In the genomic region with DNA sequence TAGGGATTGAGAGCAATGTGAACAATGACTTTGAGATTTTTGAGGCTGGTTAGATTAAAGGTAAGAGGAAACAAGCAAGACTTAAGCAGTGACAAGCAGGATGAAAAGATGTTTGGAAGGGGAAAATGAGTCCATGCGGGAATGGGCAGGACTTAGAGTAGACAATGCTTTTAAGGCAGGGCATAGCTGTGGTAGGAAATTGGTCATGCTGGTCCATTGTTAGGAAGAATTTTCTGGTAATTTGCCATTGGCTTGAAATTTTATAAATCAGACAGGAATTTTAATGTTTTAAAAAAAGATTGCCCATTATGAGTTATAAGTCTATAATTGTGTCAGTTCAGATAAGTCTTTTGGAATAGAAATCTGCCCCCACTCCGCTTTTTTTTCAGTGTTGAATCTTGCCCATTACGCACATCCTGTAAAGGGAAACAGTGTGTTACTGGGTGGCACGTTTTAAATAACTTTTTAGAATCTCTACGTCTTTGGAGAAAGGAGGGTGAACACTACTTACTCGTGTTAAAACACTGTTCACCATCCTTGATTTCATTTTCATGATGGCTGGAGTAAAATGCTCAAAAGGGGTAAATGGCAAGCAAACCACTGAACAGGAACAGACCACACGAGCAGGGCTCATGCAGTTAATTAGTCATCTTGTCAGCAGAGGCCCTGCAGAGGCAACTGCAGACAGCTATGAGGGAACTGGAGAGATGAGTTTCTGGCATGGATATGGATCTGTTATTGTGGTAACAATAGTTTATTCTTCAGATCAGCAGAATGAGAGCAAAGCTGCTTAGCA, we compare ENCODE assay signal across 8 cellular contexts. TPM values are rescaled to one million over a fixed set of nuclear protein-coding genes. Genes with fewer than 3 reads are reported as not detected.
DNase-seq lines count a peak whose midpoint lies in the region; ATAC-seq and TF ChIP-seq lines count a peak whose summit lies in the region.

No MANE protein-coding gene starts in this region.

- H3K4me1 Mint-ChIP-seq in WTC11: peaks cover 20% of the 10 kb centered on the region

- no peak overlapping the region for H3K27ac Mint-ChIP-seq in WTC11

- H3K27me3 Mint-ChIP-seq in WTC11 (ENCODE audit: low read depth): no peaks in the 10 kb centered on the region

- CTCF ChIA-PET in WTC11 (lab: Charles Lee): interaction anchor here (0.6 to 1.5 kb wide), 2 partner anchors 13 to 154 kb away, joined by 3 to 5 read pairs; no protein-coding TSS in a partner anchor

- TF ChIP-seq CTCF in HL-60 (IDR thresholded peaks at IDR 0.05; ENCODE audit: insufficient read depth, low read length) (no peak), WTC11 (IDR thresholded peaks at IDR 0.05) (no peak), right atrium auricular region (IDR thresholded peaks at IDR 0.05) (no peak)

- no peaks in the 10 kb centered on the region; the same call in 1 of the 2 replicates for H3K36me3 Mint-ChIP-seq in WTC11

- H3K36me3 ChIP-seq in right atrium auricular region (peaks cover 4% of the 10 kb centered on the region), skeletal muscle tissue (ENCODE audit: control insufficient read depth in 3 of 3, insufficient read depth in 3 of 3, low read length in 3 of 3) (no peaks in the 10 kb centered on the region)

- H3K9me3 ChIP-seq in right atrium auricular region (no peaks in the 10 kb centered on the region), skeletal muscle tissue (ENCODE audit: control insufficient read depth in 3 of 3, low read length in 3 of 3) (no peaks in the 10 kb centered on the region)

- peak overlapping the region in 1 of 3 donors; percentile 51 for H3K9ac ChIP-seq in skeletal muscle tissue (ENCODE audit: low read depth in 1 of 3, low read length in 3 of 3)

- POLR2A ChIA-PET in WTC11 (lab: Charles Lee): interaction anchor here (1.4 kb wide), 1 partner anchor 25 kb away, joined by 4 read pairs; the partner anchor contains the start of gene SWAP70

- DNase-seq in HL-60 (ENCODE audit: low read depth in 1 of 2, low spot score in 1 of 2): peak in 1 of 2 experiments; percentile 74
- no peak for DNase-seq in WTC11 (ENCODE audit: low spot score)
- no peak for DNase-seq in right atrium auricular region (ENCODE audit: low spot score)
- DNase-seq in ecto neural progenitor cell (ENCODE audit: low spot score): no peak
- no peak for DNase-seq in DMS153 treated with DMSO at 0.1 percent for 48 hours (lab: John Stamatoyannopoulos, UW; ENCODE audit: unreplicated experiment)

- ATAC-seq in GM21447 (IDR thresholded peaks at IDR 0.05; ENCODE audit: unreplicated experiment) (peak; percentile 76), WTC11 (peak; percentile 49)

- H3K27ac ChIP-seq in HL-60 (replicated peaks): peak overlapping the region; percentile 47
- H3K27ac ChIP-seq in right atrium auricular region: peak overlapping the region; percentile 78 to 80
- peak overlapping the region; percentile 83 for H3K27ac ChIP-seq in skeletal muscle tissue (ENCODE audit: low read depth, low read length)

- peak overlapping the region; percentile 11; the same call in 1 of the 2 replicates for H3K4me3 ChIP-seq in GM08714 (ENCODE audit: low read length)
- H3K4me3 ChIP-seq in HL-60 (replicated peaks; ENCODE audit: insufficient read depth, low read length): no peak overlapping the region
- H3K4me3 ChIP-seq in right atrium auricular region: no peak overlapping the region
- peak overlapping the region in 1 of 3 donors; percentile 15 for H3K4me3 ChIP-seq in skeletal muscle tissue (ENCODE audit: low read length in 3 of 3)

- H3K4me1 ChIP-seq in right atrium auricular region: peaks cover 0 to 27% of the 10 kb centered on the region in 2 donors
- H3K4me1 ChIP-seq in skeletal muscle tissue (ENCODE audit: control insufficient read depth in 3 of 3, insufficient read depth in 3 of 3, low read length in 3 of 3): peaks cover 9 to 14% (median 12%) of the 10 kb centered on the region in 3 donors

- H3K9me3 Mint-ChIP-seq in WTC11: no peaks in the 10 kb centered on the region

- H3K27me3 ChIP-seq in HL-60 (ENCODE audit: insufficient read depth, poor library complexity, severe bottlenecking): no peaks in the 10 kb centered on the region
- H3K27me3 ChIP-seq in right atrium auricular region: no peaks in the 10 kb centered on the region
- H3K27me3 ChIP-seq in skeletal muscle tissue (ENCODE audit: control insufficient read depth in 3 of 3, insufficient read depth in 3 of 3, low read length in 3 of 3): no peaks in the 10 kb centered on the region

- H3K4me3 Mint-ChIP-seq in WTC11: no peak overlapping the region

TF ChIP-seq in WTC11, 78 proteins besides CTCF, POLR2A, EP300 and RAD21:
- TF ChIP-seq, protein P1, sequence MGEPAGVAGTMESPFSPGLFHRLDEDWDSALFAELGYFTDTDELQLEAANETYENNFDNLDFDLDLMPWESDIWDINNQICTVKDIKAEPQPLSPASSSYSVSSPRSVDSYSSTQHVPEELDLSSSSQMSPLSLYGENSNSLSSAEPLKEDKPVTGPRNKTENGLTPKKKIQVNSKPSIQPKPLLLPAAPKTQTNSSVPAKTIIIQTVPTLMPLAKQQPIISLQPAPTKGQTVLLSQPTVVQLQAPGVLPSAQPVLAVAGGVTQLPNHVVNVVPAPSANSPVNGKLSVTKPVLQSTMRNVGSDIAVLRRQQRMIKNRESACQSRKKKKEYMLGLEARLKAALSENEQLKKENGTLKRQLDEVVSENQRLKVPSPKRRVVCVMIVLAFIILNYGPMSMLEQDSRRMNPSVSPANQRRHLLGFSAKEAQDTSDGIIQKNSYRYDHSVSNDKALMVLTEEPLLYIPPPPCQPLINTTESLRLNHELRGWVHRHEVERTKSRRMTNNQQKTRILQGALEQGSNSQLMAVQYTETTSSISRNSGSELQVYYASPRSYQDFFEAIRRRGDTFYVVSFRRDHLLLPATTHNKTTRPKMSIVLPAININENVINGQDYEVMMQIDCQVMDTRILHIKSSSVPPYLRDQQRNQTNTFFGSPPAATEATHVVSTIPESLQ (CRISPR knock-in tag; IDR thresholded peaks at IDR 0.05): no peak
- no peak for TF ChIP-seq TCF7 (CRISPR knock-in tag; IDR thresholded peaks at IDR 0.05; ENCODE audit: low read depth)
- TF ChIP-seq ZNF416 (CRISPR knock-in tag; IDR thresholded peaks at IDR 0.05): no peak
- TF ChIP-seq ZNF671 (CRISPR knock-in tag; IDR thresholded peaks at IDR 0.05): no peak
- TF ChIP-seq SP1 (CRISPR knock-in tag; conservative IDR thresholded peaks at IDR 0.05): no peak
- TF ChIP-seq ZBTB21 (CRISPR knock-in tag; IDR thresholded peaks at IDR 0.05; ENCODE audit: borderline replicate concordance): no peak
- no peak for TF ChIP-seq SMAD3 (CRISPR knock-in tag; IDR thresholded peaks at IDR 0.05; ENCODE audit: borderline replicate concordance)

RNA-seq across cellular contexts. Expression of gene SWAP70, which starts 25.0 kb away (rescaled TPM):
- total RNA-seq in WTC11 (2021) (24.1 to 27.8 TPM (median 27.6 TPM) in 3 replicates), right atrium auricular region (10 to 100 TPM; 18.7 to 33.4 TPM), skeletal muscle tissue (14.6 TPM)
